ENCODE assay signal across 14 cellular contexts in the genomic region with DNA sequence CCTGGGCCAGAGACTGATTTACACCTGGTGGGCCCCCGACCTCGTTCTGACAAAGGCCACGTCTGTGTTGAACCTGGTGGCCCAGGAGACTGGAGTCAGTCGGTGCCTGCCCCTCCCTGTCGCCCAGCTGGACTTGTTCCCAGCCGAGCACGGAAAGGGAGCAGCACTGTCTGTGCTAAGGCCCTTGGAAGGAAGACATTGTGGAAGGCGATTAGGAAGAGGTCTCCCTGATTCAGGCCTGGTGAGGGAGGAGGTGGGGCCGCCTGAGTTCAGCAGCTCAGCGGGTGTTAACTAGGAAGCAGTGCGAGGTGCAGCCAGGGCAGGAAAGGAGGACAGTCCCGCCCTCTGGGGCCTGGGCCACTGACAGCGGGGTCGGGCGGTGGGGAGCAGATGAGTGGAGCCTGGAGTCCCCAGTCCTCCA.
"Had no signal": no experiment of that assay in that cellular context is flagged by ENCODE, and none has a peak within 500 bp of the region (broad histone marks: within the 10 kb centered on the region; RNA-seq: fewer than 3 reads in every experiment).

No MANE protein-coding gene starts in this region.

- H3K27ac Mint-ChIP-seq: activated CD8-positive, alpha-beta memory T cell treated with anti-CD3 and anti-CD28 coated beads, Interleukin-2, amount 10 ng/mL, durations not matched to agents 7 days and 5 days; activated naive CD4-positive, alpha-beta T cell treated with anti-CD3 and anti-CD28 coated beads, Interleukin-2, amount 50 U/mL, for 72 hours; effector memory CD8-positive, alpha-beta T cell; natural killer cell treated with Interleukin-12 subunit alpha and Interleukin-12 subunit beta and Interleukin-15 and Interleukin-18, amount 100 ng/mL, for 72 hours had no signal

- H3K4me1 Mint-ChIP-seq: activated CD8-positive, alpha-beta memory T cell treated with anti-CD3 and anti-CD28 coated beads, Interleukin-2, amount 10 ng/mL, durations not matched to agents 7 days and 5 days; central memory CD8-positive, alpha-beta T cell had no signal

- DNase-seq: activated CD4-positive, alpha-beta T cell treated with anti-CD3 and anti-CD28 coated beads, Interleukin-2, amount 50 U/mL, for 4 hours; activated CD8-positive, alpha-beta memory T cell treated with anti-CD3 and anti-CD28 coated beads, Interleukin-2, amount 10 ng/mL, durations not matched to agents 7 days and 5 days; activated effector memory CD4-positive, alpha-beta T cell treated with anti-CD3 and anti-CD28 coated beads, Interleukin-2, amount 50 U/mL, for 16 hours; activated T-cell treated with anti-CD3 and anti-CD28 coated beads, Interleukin-2, amount 50 U/mL, for 4 hours; amniotic stem cell; body of pancreas; effector memory CD8-positive, alpha-beta T cell; erythroblast; lower lobe of right lung; stimulated activated CD4-positive, alpha-beta T cell treated with anti-CD3 and anti-CD28 coated beads, Interleukin-15, amount 100 ng/mL, for 24 hours; stimulated activated CD4-positive, alpha-beta T cell treated with anti-CD3 and anti-CD28 coated beads, Interleukin-4, amount 100 ng/mL, for 4 hours had no signal

- H3K4me3 Mint-ChIP-seq: activated CD8-positive, alpha-beta memory T cell treated with anti-CD3 and anti-CD28 coated beads, Interleukin-2, amount 10 ng/mL, durations not matched to agents 7 days and 5 days; activated T-cell treated with anti-CD3 and anti-CD28 coated beads, Interleukin-2, amount 50 U/mL, for 4 hours; central memory CD8-positive, alpha-beta T cell; effector memory CD8-positive, alpha-beta T cell; natural killer cell treated with Interleukin-12 subunit alpha and Interleukin-12 subunit beta and Interleukin-15 and Interleukin-18, amount 100 ng/mL, for 72 hours had no signal

- ATAC-seq: activated CD8-positive, alpha-beta memory T cell treated with anti-CD3 and anti-CD28 coated beads, Interleukin-2, amount 10 ng/mL, durations not matched to agents 7 days and 5 days; activated naive CD4-positive, alpha-beta T cell treated with anti-CD3 and anti-CD28 coated beads, Interleukin-2, amount 50 U/mL, for 72 hours; activated T-cell treated with anti-CD3 and anti-CD28 coated beads, Interleukin-2, amount 50 U/mL, for 4 hours; body of pancreas; effector memory CD8-positive, alpha-beta T cell had no signal
